25 cellular contexts compared by ENCODE assay signal in the genomic region with DNA sequence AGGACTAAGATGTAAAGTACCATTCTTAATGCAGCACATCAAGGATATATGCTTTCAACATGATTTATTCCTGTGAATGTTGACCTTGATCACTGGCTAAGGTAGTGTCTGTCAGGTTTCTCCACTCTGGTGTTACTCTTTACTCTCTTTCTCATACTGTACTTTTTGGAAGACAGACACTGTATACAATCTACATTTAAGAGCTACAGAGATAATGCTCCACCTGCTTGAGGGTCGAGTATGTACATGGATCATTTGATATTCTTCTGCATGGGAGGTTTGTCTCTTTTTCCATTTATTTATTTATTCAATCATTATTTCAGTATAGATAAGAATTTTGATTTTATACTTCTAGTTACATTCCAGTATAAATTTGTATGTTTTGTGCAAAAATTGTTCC.
DNase-seq lines count a peak whose midpoint lies in the region; ATAC-seq, FAIRE-seq and TF ChIP-seq lines count a peak whose summit lies in the region.
"Had no signal": no experiment of that assay in that cellular context is flagged by ENCODE, and none has a peak within 500 bp of the region (broad histone marks: within the 10 kb centered on the region; RNA-seq: fewer than 3 reads in every experiment).

No MANE protein-coding gene starts in this region.

- FAIRE-seq in HTR-8/SVneo (lab: Jason Lieb, UNC), result no peak
- FAIRE-seq: A549 had no signal

- ATAC-seq in HG02981 (IDR thresholded peaks at IDR 0.05; ENCODE audit: unreplicated experiment), result no peak
- ATAC-seq: A549, Right ventricle myocardium inferior had no signal

- no peak overlapping the region for H3K27ac Mint-ChIP-seq in activated CD4-positive, alpha-beta T cell treated with anti-CD3 and anti-CD28 coated beads, Interleukin-2, amount 10 ng/mL, durations not matched to agents 7 days and 5 days
- H3K27ac Mint-ChIP-seq: CD14-positive monocyte; CD8-positive, alpha-beta memory T cell had no signal

- H3K36me3 Mint-ChIP-seq in activated CD4-positive, alpha-beta T cell treated with anti-CD3 and anti-CD28 coated beads, Interleukin-2, amount 10 ng/mL, durations not matched to agents 7 days and 5 days (ENCODE audit: low read depth), result no peaks in the 10 kb centered on the region
- H3K36me3 Mint-ChIP-seq: CD14-positive monocyte; CD8-positive, alpha-beta memory T cell had no signal

- POLR2A ChIA-PET in activated CD4-positive, alpha-beta T cell treated with anti-CD3 and anti-CD28 coated beads, Interleukin-2, amount 10 ng/mL, durations not matched to agents 7 days and 5 days (lab: Charles Lee), result no interaction called here

- TF ChIP-seq CTCF in C4-2B (conservative IDR thresholded peaks at IDR 0.05) (peak; percentile 26), GM10266 (IDR thresholded peaks at IDR 0.05; ENCODE audit: control insufficient read depth, insufficient read depth, low read depth, missing control alignments) (peak; percentile 36), LNCAP (IDR thresholded peaks at IDR 0.05) (0 out of 2 replicates have a peak, but pooled peaks have one; percentile 12)

- no peaks in the 10 kb centered on the region for H3K4me1 Mint-ChIP-seq in activated CD4-positive, alpha-beta T cell treated with anti-CD3 and anti-CD28 coated beads, Interleukin-2, amount 10 ng/mL, durations not matched to agents 7 days and 5 days
- H3K4me1 Mint-ChIP-seq: CD14-positive monocyte; CD8-positive, alpha-beta memory T cell had no signal

- CTCF ChIA-PET in activated CD4-positive, alpha-beta T cell treated with anti-CD3 and anti-CD28 coated beads, Interleukin-2, amount 10 ng/mL, durations not matched to agents 7 days and 5 days (lab: Charles Lee), result no interaction called here

- no peak overlapping the region for H3K4me3 Mint-ChIP-seq in activated CD4-positive, alpha-beta T cell treated with anti-CD3 and anti-CD28 coated beads, Interleukin-2, amount 10 ng/mL, durations not matched to agents 7 days and 5 days
- H3K4me3 Mint-ChIP-seq: CD14-positive monocyte; CD8-positive, alpha-beta memory T cell had no signal

- H3K27ac ChIP-seq in C4-2B, result no peak overlapping the region
- H3K27ac ChIP-seq: A549, PC-9, SJSA1 had no signal

- DNase-seq in GM10266 (ENCODE audit: extremely low spot score) (no peak), amniotic epithelial cell (ENCODE audit: low read depth) (peak; percentile 19), HTR-8/SVneo (ENCODE audit: insufficient read length, low spot score) (no peak)
- no peak for DNase-seq in stimulated activated CD4-positive, alpha-beta T cell treated with anti-CD3 and anti-CD28 coated beads, Interleukin-2, amount 100 ng/mL, for 48 hours
- no peak for DNase-seq in activated CD4-positive, alpha-beta T cell treated with anti-CD3 and anti-CD28 coated beads, Interleukin-2, amount 10 ng/mL, durations not matched to agents 7 days and 5 days
- DNase-seq: CD8-positive, alpha-beta memory T cell; DMS 273 treated with DMSO at 0.1 percent for 48 hours; DMS79; GOT3; HCEC 1CT; Kasumi-1; MG63; NCI-H1105 treated with DMSO at 0.1 percent for 48 hours; NCI-H2029; NCI-H446; NCI-H524 treated with DMSO at 0.1 percent for 48 hours; NCI-H774; PC-9 had no signal

- peaks cover 16% of the 10 kb centered on the region for H3K9me3 Mint-ChIP-seq in activated CD4-positive, alpha-beta T cell treated with anti-CD3 and anti-CD28 coated beads, Interleukin-2, amount 10 ng/mL, durations not matched to agents 7 days and 5 days

- H3K27me3 Mint-ChIP-seq in activated CD4-positive, alpha-beta T cell treated with anti-CD3 and anti-CD28 coated beads, Interleukin-2, amount 10 ng/mL, durations not matched to agents 7 days and 5 days, result no peaks in the 10 kb centered on the region
- H3K27me3 Mint-ChIP-seq: CD8-positive, alpha-beta memory T cell had no signal
